In genomic region chr10:44395396-44395795, GRCh38 we compare ENCODE assay signal across 22 cellular contexts. TPM values are rescaled to one million over a fixed set of nuclear protein-coding genes. Genes with fewer than 3 reads are reported as not detected.
DNase-seq lines count a peak whose midpoint lies in the region; ATAC-seq and TF ChIP-seq lines count a peak whose summit lies in the region.
"Had no signal": no experiment of that assay in that cellular context is flagged by ENCODE, and none has a peak within 500 bp of the region (broad histone marks: within the 10 kb centered on the region; RNA-seq: fewer than 3 reads in every experiment).

No MANE protein-coding gene starts in this region.

- H3K36me3 ChIP-seq in heart right ventricle (no peaks in the 10 kb centered on the region), MM.1S (replicated peaks; ENCODE audit: insufficient read depth, low read length) (no peaks in the 10 kb centered on the region)
- H3K36me3 ChIP-seq: cardiac muscle cell, left lung, vagina had no signal

- H3K4me3 ChIP-seq in heart right ventricle (no peak overlapping the region), MM.1S (ENCODE audit: low read length) (no peak overlapping the region)
- H3K4me3 ChIP-seq: cardiac muscle cell, dorsolateral prefrontal cortex, left lung, vagina had no signal

- H3K9me2 ChIP-seq in MM.1S (replicated peaks; ENCODE audit: insufficient read depth, low read length) = no peaks in the 10 kb centered on the region

- H3K4me1 ChIP-seq in heart right ventricle (peaks cover 0 to 7% (median 0%) of the 10 kb centered on the region in 9 donors), MM.1S (ENCODE audit: low read length) (peaks cover 3% of the 10 kb centered on the region; the same call in 1 of the 2 replicates)
- H3K4me1 ChIP-seq: left lung had no signal

- no peak overlapping the region for H3K27ac ChIP-seq in heart right ventricle
- H3K27ac ChIP-seq in MM.1S (ENCODE audit: low read length) = no peak overlapping the region
- H3K27ac ChIP-seq: cardiac muscle cell, dorsolateral prefrontal cortex, left lung, vagina had no signal

- no peaks in the 10 kb centered on the region for H3K9me3 Mint-ChIP-seq in nephron
- H3K9me3 Mint-ChIP-seq: mesothelial cell of epicardium; natural killer cell; stimulated activated effector memory CD8-positive, alpha-beta T cell treated with anti-CD3 and anti-CD28 coated beads, Interleukin-12 subunit alpha, Interleukin-12 subunit beta, amount 100 ng/mL, for 72 hours had no signal

- H3K9ac ChIP-seq in MM.1S (ENCODE audit: low read length) = no peak overlapping the region

- no peak overlapping the region for H3K4me3 Mint-ChIP-seq in nephron
- H3K4me3 Mint-ChIP-seq: mesothelial cell of epicardium; natural killer cell; stimulated activated effector memory CD8-positive, alpha-beta T cell treated with anti-CD3 and anti-CD28 coated beads, Interleukin-12 subunit alpha, Interleukin-12 subunit beta, amount 100 ng/mL, for 72 hours had no signal

- H3K27me3 ChIP-seq in heart right ventricle = peaks cover 0 to 8% (median 5%) of the 10 kb centered on the region in 7 donors
- H3K27me3 ChIP-seq in MM.1S (replicated peaks; ENCODE audit: insufficient read depth, low read length) = no peaks in the 10 kb centered on the region
- H3K27me3 ChIP-seq: vagina had no signal

- no peaks in the 10 kb centered on the region for H3F3A ChIP-seq in MM.1S (ENCODE audit: insufficient read depth, low read length)

- peak; percentile 49 for DNase-seq in cardiac septum (ENCODE audit: low spot score)
- DNase-seq in heart right ventricle = no peak
- peak; percentile 13 to 23 for DNase-seq in SHP77 (lab: John Stamatoyannopoulos, UW)
- DNase-seq in MM.1S = no peak
- DNase-seq in epidermal melanocyte (ENCODE audit: insufficient read length, low spot score) = no peak
- DNase-seq in islet precursor cell = no peak
- DNase-seq: activated CD4-positive, alpha-beta T cell treated with anti-CD3 and anti-CD28 coated beads, Interleukin-2, amount 50 U/mL, for 48 hours; activated naive CD4-positive, alpha-beta T cell treated with Interleukin-2 at 50 U/mL for 16 hours; left lung; MV-4-11; natural killer cell; posterior cingulate gyrus; T-helper 9 cell had no signal

- H3K36me3 Mint-ChIP-seq in nephron (ENCODE audit: low read depth) = no peaks in the 10 kb centered on the region
- H3K36me3 Mint-ChIP-seq: mesothelial cell of epicardium; natural killer cell; stimulated activated effector memory CD8-positive, alpha-beta T cell treated with anti-CD3 and anti-CD28 coated beads, Interleukin-12 subunit alpha, Interleukin-12 subunit beta, amount 100 ng/mL, for 72 hours had no signal

- H3K4me1 Mint-ChIP-seq in nephron = peaks cover 45% of the 10 kb centered on the region
- H3K4me1 Mint-ChIP-seq: natural killer cell; stimulated activated effector memory CD8-positive, alpha-beta T cell treated with anti-CD3 and anti-CD28 coated beads, Interleukin-12 subunit alpha, Interleukin-12 subunit beta, amount 100 ng/mL, for 72 hours had no signal

- peak overlapping the region in 2 of 3 experiments; percentile 12 to 36 for H3K27ac Mint-ChIP-seq in nephron
- H3K27ac Mint-ChIP-seq: mesothelial cell of epicardium; natural killer cell; stimulated activated effector memory CD8-positive, alpha-beta T cell treated with anti-CD3 and anti-CD28 coated beads, Interleukin-12 subunit alpha, Interleukin-12 subunit beta, amount 100 ng/mL, for 72 hours had no signal

- 68 to 86% methylated on average over 5 of the region's 5 CpGs for WGBS in heart right ventricle, 2 donors

- H3K27me3 Mint-ChIP-seq in nephron (ENCODE audit: low read depth) = peaks cover 69% of the 10 kb centered on the region

- no peak overlapping the region for H3K4me2 ChIP-seq in MM.1S (ENCODE audit: low read depth, low read length)

- no peaks in the 10 kb centered on the region for H4K20me1 ChIP-seq in MM.1S (ENCODE audit: insufficient read depth, low read length)

- no peak for TF ChIP-seq CTCF in heart right ventricle (IDR thresholded peaks at IDR 0.05)
- TF ChIP-seq CTCF in nephron (IDR thresholded peaks at IDR 0.05; ENCODE audit: unreplicated experiment in 3 of 3) = no peak
- TF ChIP-seq CTCF in MM.1S (IDR thresholded peaks at IDR 0.05; ENCODE audit: low read length) = no peak

- intact Hi-C loops in cardiac septum (cut with DNase I) (no loop called here), heart right ventricle (cut with DNase I) (loop anchor here in 1 of 10 donors (5.0 kb wide), 1 partner anchor 462 kb away; no protein-coding TSS in a partner anchor)

- ATAC-seq in heart right ventricle (no peak), esophagus mucosa (no peak)
- ATAC-seq: HCT116; left lung; natural killer cell; SK-N-SH treated with all-trans-retinoic acid at 6 μM for 48 hours; stimulated activated effector memory CD8-positive, alpha-beta T cell treated with anti-CD3 and anti-CD28 coated beads, Interleukin-12 subunit alpha, Interleukin-12 subunit beta, amount 100 ng/mL, for 72 hours had no signal

- H2AFZ ChIP-seq in MM.1S (ENCODE audit: low read length) = no peak overlapping the region

- H3K79me2 ChIP-seq in MM.1S (ENCODE audit: low read length) = no peaks in the 10 kb centered on the region

- H3K9me3 ChIP-seq in heart right ventricle (no peaks in the 10 kb centered on the region), MM.1S (replicated peaks; ENCODE audit: insufficient read depth, low read length) (no peaks in the 10 kb centered on the region)
- H3K9me3 ChIP-seq: left lung, vagina had no signal

RNA-seq across cellular contexts. Expression of gene CXCL12, which starts 10.5 kb away (rescaled TPM):
- total RNA-seq in cardiac septum (121 TPM), heart right ventricle (100 to 1,000 TPM in 7 of 10 donors, 10 to 100 TPM in 3; 54.2 to 275 (median 145) TPM), esophagus mucosa (14.0 TPM)
- polyA plus RNA-seq in heart right ventricle = 10 to 100 TPM; 53.7 to 89.4 TPM
- total RNA-seq: natural killer cell had no signal

Comparison
In these comparisons a context has a peak if more than half of its experiments do, and no peak if none do; other contexts are left out.
1. DNase-seq: peak in cardiac septum (single experiment) and SHP77 (2 of 2); none in heart right ventricle (0 of 2), MM.1S (single experiment), epidermal melanocyte (single experiment) and islet precursor cell (single experiment).